9 cellular contexts compared by ENCODE assay signal in the genomic region with DNA sequence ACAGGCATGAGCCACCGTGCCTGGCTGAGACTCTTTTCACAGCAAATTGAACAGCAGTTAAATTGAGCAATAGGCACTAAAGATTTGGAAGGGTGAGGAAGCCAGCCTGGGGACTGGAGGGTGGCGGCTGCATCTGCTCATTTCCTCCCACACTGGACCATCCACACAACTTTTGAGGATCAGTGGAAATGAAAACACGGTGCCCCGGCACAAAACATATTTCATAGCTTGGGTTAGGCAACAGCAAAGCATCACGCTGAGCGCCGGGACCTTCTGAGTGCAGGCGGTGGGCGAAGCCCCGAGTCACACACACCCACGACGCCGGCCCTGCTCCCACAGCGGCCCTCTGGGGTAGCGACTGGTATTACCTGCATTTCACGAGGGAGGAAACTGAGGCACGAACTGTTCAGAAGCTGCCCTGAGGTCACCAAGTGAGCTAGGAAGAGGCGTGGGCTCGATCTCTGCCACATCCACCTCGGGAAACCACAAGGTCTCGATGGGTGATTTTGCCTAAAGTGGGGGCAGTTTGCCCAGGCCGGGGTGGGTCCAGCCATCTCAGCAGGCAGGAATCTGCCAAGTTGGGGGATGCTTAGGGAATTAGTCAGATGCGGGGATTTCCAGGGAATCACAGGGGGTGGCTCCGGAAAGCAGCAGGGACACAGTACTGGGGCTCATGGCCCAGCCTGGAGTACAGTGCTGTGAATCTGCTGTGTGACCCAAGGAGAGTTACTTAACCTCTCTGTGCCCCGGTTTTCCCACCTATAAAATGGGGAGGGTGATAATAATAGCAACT. TPM values are rescaled to one million over a fixed set of nuclear protein-coding genes. Genes with fewer than 3 reads are reported as not detected.
DNase-seq lines count a peak whose midpoint lies in the region; ATAC-seq and TF ChIP-seq lines count a peak whose summit lies in the region.
"Had no signal": no experiment of that assay in that cellular context is flagged by ENCODE, and none has a peak within 500 bp of the region (broad histone marks: within the 10 kb centered on the region; RNA-seq: fewer than 3 reads in every experiment).

No MANE protein-coding gene starts in this region.

- H4K20me1 ChIP-seq in IMR-90 (ENCODE audit: insufficient read depth, low read length), result no peaks in the 10 kb centered on the region

- H3K14ac ChIP-seq in IMR-90 (replicated peaks; ENCODE audit: low read depth, low read length), result peak overlapping the region; percentile 53

- peaks cover 13% of the 10 kb centered on the region for H3K4me1 ChIP-seq in IMR-90 (ENCODE audit: control insufficient read depth, insufficient read depth, low read length)

- peak overlapping the region; percentile 93 for H2BK5ac ChIP-seq in IMR-90 (ENCODE audit: low read depth, low read length, poor library complexity, severe bottlenecking)

- TF ChIP-seq RAD21 in IMR-90 (IDR thresholded peaks at IDR 0.05; ENCODE audit: low read length), result no peak; the same call in 1 of the 2 replicates

- H3K27me3 ChIP-seq in AG04450 (ENCODE audit: control insufficient read depth, insufficient read depth, low read length) (no peaks in the 10 kb centered on the region), IMR-90 (ENCODE audit: control insufficient read depth, insufficient read depth, low read length) (no peaks in the 10 kb centered on the region), brain microvascular endothelial cell (replicated peaks) (no peaks in the 10 kb centered on the region)

- H2BK20ac ChIP-seq in IMR-90 (ENCODE audit: low read depth, low read length), result peak overlapping the region; percentile 92

- peak overlapping the region; percentile 47 for H3K56ac ChIP-seq in IMR-90 (ENCODE audit: extremely low read depth, insufficient read depth, low read length)

- peak overlapping the region; percentile 74 for H4K5ac ChIP-seq in IMR-90 (ENCODE audit: low read depth, low read length)

- peak overlapping the region; percentile 80 for H2AK9ac ChIP-seq in IMR-90 (replicated peaks; ENCODE audit: low read depth, low read length, poor library complexity)

- H2AFZ ChIP-seq in IMR-90 (replicated peaks; ENCODE audit: low read length, poor library complexity), result peak overlapping the region; percentile 85

- POLR2A ChIA-PET in AG04450 (lab: Yijun Ruan, JAX), result interaction anchor here (0.6 kb wide), 1 partner anchor 14 kb away, joined by 5 read pairs; no protein-coding TSS in a partner anchor
- POLR2A ChIA-PET in IMR-90 (lab: Charles Lee; ENCODE audit: unreplicated experiment), result interaction anchor here (0.6 to 1.0 kb wide), 2 partner anchors 54 to 221 kb away, joined by 5 read pairs; no protein-coding TSS in a partner anchor

- H2BK120ac ChIP-seq in IMR-90 (ENCODE audit: low read depth, low read length), result peak overlapping the region; percentile 96

- H2AK5ac ChIP-seq in IMR-90 (ENCODE audit: low read depth, low read length), result peak overlapping the region; percentile 87

- peaks cover 8% of the 10 kb centered on the region for H3K9me3 ChIP-seq in AG04450 (ENCODE audit: control insufficient read depth, insufficient read depth, low read length)
- H3K9me3 ChIP-seq in IMR-90 (ENCODE audit: control insufficient read depth, insufficient read depth, low read length), result peaks cover 2% of the 10 kb centered on the region; the same call in 1 of the 2 replicates

- intact Hi-C loops in IMR-90 (cut with micrococcal nuclease), result loop anchor here (2.0 kb wide), 2 partner anchors 65 to 75 kb away; partner anchors contain the start of gene GPX4

- peak overlapping the region; percentile 97 for H4K91ac ChIP-seq in IMR-90 (ENCODE audit: insufficient read depth, low read depth, low read length)

- CTCF ChIA-PET in AG04450 (lab: Charles Lee), result interaction anchor here (0.5 to 1.6 kb wide), 2 partner anchors 64 kb away, joined by 4 to 5 read pairs; no protein-coding TSS in a partner anchor
- CTCF ChIA-PET in IMR-90 (lab: Yijun Ruan, JAX), result no interaction called here

- peak overlapping the region; percentile 26; the same call in 1 of the 2 replicates for H3K9ac ChIP-seq in IMR-90 (ENCODE audit: low read depth, low read length)

- peak overlapping the region; percentile 73 for H3K18ac ChIP-seq in IMR-90 (ENCODE audit: low read depth, low read length)

- H3K27ac ChIP-seq in AG04450 (ENCODE audit: low read depth, low read length) (peak overlapping the region; percentile 98), IMR-90 (ENCODE audit: insufficient read depth, low read length) (peak overlapping the region; percentile 88), brain microvascular endothelial cell (peak overlapping the region; percentile 79)
- H3K27ac ChIP-seq: VCaP had no signal

- peak overlapping the region; percentile 42 for H3K4me2 ChIP-seq in IMR-90 (ENCODE audit: low read depth, low read length)

- peak; percentile 74 for ATAC-seq in IMR-90 (ENCODE audit: low read depth)

- H3K36me3 ChIP-seq in IMR-90 (ENCODE audit: control insufficient read depth, insufficient read depth, low read length) (no peaks in the 10 kb centered on the region), brain microvascular endothelial cell (replicated peaks) (no peaks in the 10 kb centered on the region)

- peak overlapping the region; percentile 92 for H3K23ac ChIP-seq in IMR-90 (ENCODE audit: low read depth, low read length)

- dilution Hi-C loops in IMR-90 (cut with HindIII; ENCODE audit: low sequenced_read_pairs, unreplicated experiment), result no loop called here

- peaks cover 2 to 15% of the 10 kb centered on the region in 2 experiments; a peak in 2 of 4 replicates for H3K79me1 ChIP-seq in IMR-90 (ENCODE audit: low read depth in 1 of 2, low read length in 2 of 2)

- TF ChIP-seq CTCF in AG04450 (IDR thresholded peaks at IDR 0.05; ENCODE audit: low read depth, low read length) (peak; percentile 31), IMR-90 (conservative IDR thresholded peaks at IDR 0.05; ENCODE audit: low read depth, low read length) (peak; percentile 28; the same call in 1 of the 2 replicates), brain microvascular endothelial cell (IDR thresholded peaks at IDR 0.05; ENCODE audit: low read depth, low read length, missing control alignments) (peak; percentile 58)

- BruUV-seq in IMR-90 (replicated peaks; lab: Mats Ljungman, UMichigan), result no TSS peak

- 0 out of 2 replicates have a peak, but pooled peaks cover 4% of the 10 kb centered on the region for H3K9me1 ChIP-seq in IMR-90 (ENCODE audit: insufficient read depth, low read length)

- H4K8ac ChIP-seq in IMR-90 (ENCODE audit: low read depth in 2 of 2, low read length in 2 of 2), result peak overlapping the region; percentile 54 to 85

- in situ Hi-C loops in IMR-90 (cut with MboI; ENCODE audit: low sequenced_read_pairs) (no loop called here), brain microvascular endothelial cell (cut with HindIII; ENCODE audit: low pct_ligation_motif_present, low sequenced_read_pairs) (no loop called here)

- peak overlapping the region; percentile 55; the same call in 1 of the 3 replicates for H2BK15ac ChIP-seq in IMR-90 (ENCODE audit: low read depth, low read length)

- peak overlapping the region; percentile 25; the same call in 1 of the 2 replicates for H3K4me3 ChIP-seq in AG04450 (ENCODE audit: low read depth, low read length)
- 0 out of 2 replicates have a peak overlapping the region, but pooled peaks have one; percentile 4 for H3K4me3 ChIP-seq in IMR-90 (ENCODE audit: insufficient read depth, low read depth, low read length)
- H3K4me3 ChIP-seq in brain microvascular endothelial cell (ENCODE audit: low read depth, low read length), result peak overlapping the region; percentile 24

- H3K4ac ChIP-seq in IMR-90 (ENCODE audit: low read depth, low read length), result peak overlapping the region; percentile 95

- TF ChIP-seq POLR2A in IMR-90 (IDR thresholded peaks at IDR 0.05; ENCODE audit: low read depth, low read length), result no peak

- DNase-seq in AG04450 (ENCODE audit: low read depth, low spot score) (peak; percentile 87), IMR-90 (peak; percentile 97), brain microvascular endothelial cell (peak; percentile 91), lung microvascular endothelial cell (ENCODE audit: low read depth in 2 of 2) (peak; percentile 75 to 90), NCI-H1092 treated with DMSO at 0.1 percent for 48 hours (lab: John Stamatoyannopoulos, UW) (no peak), NCI-H146 (lab: John Stamatoyannopoulos, UW) (no peak)
- no peak for DNase-seq in activated T-cell treated with anti-CD3 and anti-CD28 coated beads, Interleukin-2, amount 50 U/mL, for 1 hour
- DNase-seq in stimulated activated naive CD4-positive, alpha-beta T cell treated with Interleukin-2 at 50 U/mL for 16 hours (lab: John Stamatoyannopoulos, UW), result no peak

- WGBS in IMR-90 (ENCODE audit: extremely low coverage in 2 of 2, insufficient read length in 1 of 2), 2 experiments, result 36% methylated on average over 16 of the region's 25 CpGs; no CpG with 5 or more reads in 1 of the 2 experiments

TF ChIP-seq in IMR-90, 13 proteins besides CTCF, POLR2A, EP300 and RAD21 (continues in another document):
- TF ChIP-seq RFX5 (IDR thresholded peaks at IDR 0.05; ENCODE audit: low read depth, low read length), result no peak
- TF ChIP-seq SMC3 (IDR thresholded peaks at IDR 0.05; ENCODE audit: low read depth, low read length), result peak; percentile 4; the same call in 1 of the 2 replicates
- TF ChIP-seq MAFK (IDR thresholded peaks at IDR 0.05; ENCODE audit: low read depth, low read length), result peak; percentile 64
- peak; percentile 98 for TF ChIP-seq RCOR1 (IDR thresholded peaks at IDR 0.05; ENCODE audit: insufficient replicate concordance, low read length)
- no peak for TF ChIP-seq MXI1 (IDR thresholded peaks at IDR 0.05; ENCODE audit: borderline replicate concordance, low read depth, low read length)
- TF ChIP-seq NFE2L2 (IDR thresholded peaks at IDR 0.05; ENCODE audit: low read depth, low read length), result no peak
- peak; percentile 78 for TF ChIP-seq FOS (IDR thresholded peaks at IDR 0.05; ENCODE audit: low read depth, low read length)
- TF ChIP-seq CEBPB (IDR thresholded peaks at IDR 0.05; ENCODE audit: low read depth, low read length), result peak; percentile 84
- TF ChIP-seq MAZ (IDR thresholded peaks at IDR 0.05; ENCODE audit: borderline replicate concordance, low read depth, low read length), result peak; percentile 78; the same call in 1 of the 2 replicates

RNA-seq across cellular contexts. Expression of gene SBNO2, which starts 3.5 kb away (rescaled TPM):
- polyA plus RNA-seq in AG04450 (2011; rRNA removed), result 9.9 and 14.2 TPM in 2 replicates
- 25.9 and 28.8 TPM in 2 replicates for polyA minus RNA-seq in AG04450 (2011; rRNA and poly(A)+ RNA removed)
- total RNA-seq in IMR-90 (2012; rRNA removed), result 13.4 and 13.6 TPM in 2 replicates
- 40.4 and 40.5 TPM in 2 replicates for polyA plus RNA-seq in IMR-90 (2012; rRNA removed)
- 16.4 and 33.2 TPM in 2 replicates for polyA plus RNA-seq in IMR-90 (2012; cell fraction: cytosol; rRNA removed)
- 123 and 292 TPM in 2 replicates for polyA plus RNA-seq in IMR-90 (2012; cell fraction: nucleus; rRNA removed; ENCODE audit: low replicate concordance)
- total RNA-seq in lung microvascular endothelial cell, result 14.8 and 28.2 TPM in 2 replicates

RNA-seq across cellular contexts. Expression of gene STK11, which starts 28.1 kb away (rescaled TPM):
- polyA plus RNA-seq in AG04450 (2011; rRNA removed) (24.6 and 26.6 TPM in 2 replicates), IMR-90 (2012; rRNA removed) (40.9 and 42.8 TPM in 2 replicates)
- polyA minus RNA-seq in AG04450 (2011; rRNA and poly(A)+ RNA removed), result 45.2 and 55.6 TPM in 2 replicates
- total RNA-seq in IMR-90 (2012; rRNA removed) (39.3 and 45.0 TPM in 2 replicates), lung microvascular endothelial cell (46.6 and 70.4 TPM in 2 replicates)
- 35.6 and 50.4 TPM in 2 replicates for polyA plus RNA-seq in IMR-90 (2012; cell fraction: cytosol; rRNA removed)
- 146 and 257 TPM in 2 replicates for polyA plus RNA-seq in IMR-90 (2012; cell fraction: nucleus; rRNA removed; ENCODE audit: low replicate concordance)

Comparison
In these comparisons a context has a peak if more than half of its experiments do, and no peak if none do; other contexts are left out.
1. DNase-seq: peak in AG04450 (single experiment), IMR-90 (single experiment), brain microvascular endothelial cell (single experiment) and lung microvascular endothelial cell (2 of 2); none in activated T-cell treated with anti-CD3 and anti-CD28 coated beads, Interleukin-2, amount 50 U/mL, for 1 hour (single experiment), stimulated activated naive CD4-positive, alpha-beta T cell treated with Interleukin-2 at 50 U/mL for 16 hours (single experiment), NCI-H1092 treated with DMSO at 0.1 percent for 48 hours (single experiment) and NCI-H146 (single experiment).
2. Peak in every context shown above with its lines, with median percentiles within 50 percentile points of each other: H3K27ac ChIP-seq, H3K4me3 ChIP-seq and CTCF ChIP-seq.